Comparison of ENCODE assay signal across 15 cellular contexts in the genomic region with DNA sequence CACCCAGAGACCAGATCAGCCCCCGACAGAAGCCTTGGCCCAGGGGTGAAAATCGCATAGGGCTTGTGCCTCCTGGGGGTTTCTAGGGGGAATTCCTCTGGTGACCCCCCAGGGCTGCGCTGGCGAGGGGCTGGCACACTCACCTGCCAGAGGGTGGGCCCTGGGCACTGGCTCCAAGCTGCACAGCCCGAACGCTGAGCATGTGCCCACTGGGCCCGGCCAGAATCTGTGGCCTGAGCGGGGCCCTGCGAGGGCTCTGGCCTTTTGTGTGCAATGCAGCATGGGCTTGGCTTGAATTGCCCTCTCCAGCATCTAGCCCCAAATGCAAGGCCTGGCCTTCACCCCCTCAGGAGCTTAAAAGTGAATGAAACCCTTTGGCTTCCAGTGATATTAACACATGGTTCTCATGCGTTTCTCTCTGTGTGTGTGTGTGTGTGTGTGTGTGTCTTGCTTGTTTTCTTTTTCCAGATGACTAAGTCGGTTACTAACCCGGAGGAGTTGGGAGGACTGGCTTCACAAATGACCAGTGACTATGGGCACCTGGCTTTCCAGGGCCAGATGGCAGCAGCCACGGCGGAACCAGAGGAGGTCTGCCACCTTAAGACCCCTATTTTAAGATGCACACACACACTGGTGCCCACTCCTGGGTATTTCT.
DNase-seq lines count a peak whose midpoint lies in the region; TF ChIP-seq lines count a peak whose summit lies in the region.
"Had no signal": no experiment of that assay in that cellular context is flagged by ENCODE, and none has a peak within 500 bp of the region (broad histone marks: within the 10 kb centered on the region; RNA-seq: fewer than 3 reads in every experiment).

No MANE protein-coding gene starts in this region.

- peak; percentile 2 for DNase-seq in DMS53 (lab: John Stamatoyannopoulos, UW)
- DNase-seq in DMS53 treated with DMSO at 0.1 percent for 48 hours (lab: John Stamatoyannopoulos, UW; ENCODE audit: unreplicated experiment) = no peak
- DNase-seq in SK-N-SH = no peak
- DNase-seq in fibroblast of the aortic adventitia (ENCODE audit: low read depth) = peak; percentile 83
- peak; percentile 44 for DNase-seq in smooth muscle cell of the brain vasculature (ENCODE audit: low read depth, low spot score)
- DNase-seq in SHP77 (lab: John Stamatoyannopoulos, UW) = no peak
- DNase-seq in hypothalamus (lab: John Stamatoyannopoulos, UW) = no peak
- no peak for DNase-seq in activated T-cell treated with anti-CD3 and anti-CD28 coated beads, Interleukin-2, amount 50 U/mL, for 48 hours
- DNase-seq: activated CD8-positive, alpha-beta memory T cell treated with anti-CD3 and anti-CD28 coated beads, Interleukin-2, amount 10 ng/mL, durations not matched to agents 7 days and 5 days; adrenal gland; naive thymus-derived CD4-positive, alpha-beta T cell; NCI-H2081; Peyer's patch; stimulated activated CD4-positive, alpha-beta T cell treated with anti-CD3 and anti-CD28 coated beads, Interleukin-15, amount 100 ng/mL, for 24 hours had no signal

- H3K4me1 ChIP-seq in SK-N-SH (ENCODE audit: control insufficient read depth in 1 of 2, insufficient read depth in 2 of 2, low read depth in 1 of 2, low read length in 1 of 2) = peaks cover 22 to 50% of the 10 kb centered on the region in 2 experiments

- H3K4me2 ChIP-seq in SK-N-SH = peak overlapping the region; percentile 63

- TF ChIP-seq RAD21 in SK-N-SH (IDR thresholded peaks at IDR 0.05; ENCODE audit: low read length) = no peak

- H3K36me3 ChIP-seq in SK-N-SH (replicated peaks in 1 of 2; ENCODE audit: control insufficient read depth in 1 of 2, insufficient read depth in 2 of 2, low read length in 1 of 2) = peaks cover 34 to 40% of the 10 kb centered on the region in 2 experiments
- H3K36me3 ChIP-seq: adrenal gland had no signal

- H3F3A ChIP-seq in SK-N-SH (replicated peaks; ENCODE audit: insufficient read depth) = peaks cover 19% of the 10 kb centered on the region

- TF ChIP-seq CTCF in SK-N-SH (IDR thresholded peaks at IDR 0.05) (no peak), fibroblast of the aortic adventitia (IDR thresholded peaks at IDR 0.05; ENCODE audit: insufficient read depth, low read length) (no peak)

- no peaks in the 10 kb centered on the region for H3K9me3 ChIP-seq in SK-N-SH
- H3K9me3 ChIP-seq: adrenal gland, Peyer's patch had no signal

- 64% methylated on average over 5 of the region's 14 CpGs for WGBS in SK-N-SH (ENCODE audit: low lambda C conversion rate)

- no peak; a peak in 1 of 4 replicates for TF ChIP-seq EP300 in SK-N-SH (IDR thresholded peaks at IDR 0.05; ENCODE audit: borderline replicate concordance in 1 of 2, low read depth in 1 of 2, low read length in 1 of 2)

- H3K9me2 ChIP-seq in SK-N-SH = no peaks in the 10 kb centered on the region

- no peaks in the 10 kb centered on the region for H3K27me3 ChIP-seq in SK-N-SH (ENCODE audit: insufficient read depth)
- H3K27me3 ChIP-seq: adrenal gland, Peyer's patch had no signal

- H4K20me1 ChIP-seq in SK-N-SH (ENCODE audit: insufficient read depth) = no peaks in the 10 kb centered on the region

- POLR2A ChIA-PET in SK-N-SH (lab: Yijun Ruan, JAX) = no interaction called here

- CTCF ChIA-PET in SK-N-SH (lab: Yijun Ruan, JAX) = interaction anchor here (0.7 to 4.0 kb wide), 19 partner anchors 9 to 597 kb away, joined by 3 to 33 read pairs (median 5); no protein-coding TSS in a partner anchor

- H3K79me2 ChIP-seq in SK-N-SH (ENCODE audit: insufficient read depth) = no peaks in the 10 kb centered on the region; the same call in 1 of the 2 replicates

- peak overlapping the region; percentile 76 to 96; a peak in 3 of 4 replicates for H3K27ac ChIP-seq in SK-N-SH (ENCODE audit: low read depth in 2 of 2, low read length in 1 of 2)
- H3K27ac ChIP-seq: 22Rv1, Peyer's patch had no signal

- H3K4me3 ChIP-seq in SK-N-SH (ENCODE audit: low read depth in 2 of 2, low read length in 1 of 2) = no peak overlapping the region
- H3K4me3 ChIP-seq in fibroblast of the aortic adventitia (ENCODE audit: low read depth, low read length) = no peak overlapping the region
- H3K4me3 ChIP-seq: adrenal gland, Peyer's patch had no signal

- no peak overlapping the region for H2AFZ ChIP-seq in SK-N-SH (ENCODE audit: low read depth)

- peak overlapping the region; percentile 47; the same call in 1 of the 2 replicates for H3K9ac ChIP-seq in SK-N-SH

TF ChIP-seq in SK-N-SH, 30 proteins besides CTCF, POLR2A, EP300 and RAD21:
- TF ChIP-seq FOXJ3 (CRISPR knock-in tag; IDR thresholded peaks at IDR 0.05) (no peak), TCF12 (IDR thresholded peaks at IDR 0.05) (peak; percentile 87), FOSL2 (IDR thresholded peaks at IDR 0.05; ENCODE audit: borderline replicate concordance, low read depth) (peak; percentile 54; the same call in 1 of the 2 replicates)
- TF ChIP-seq, protein P1, sequence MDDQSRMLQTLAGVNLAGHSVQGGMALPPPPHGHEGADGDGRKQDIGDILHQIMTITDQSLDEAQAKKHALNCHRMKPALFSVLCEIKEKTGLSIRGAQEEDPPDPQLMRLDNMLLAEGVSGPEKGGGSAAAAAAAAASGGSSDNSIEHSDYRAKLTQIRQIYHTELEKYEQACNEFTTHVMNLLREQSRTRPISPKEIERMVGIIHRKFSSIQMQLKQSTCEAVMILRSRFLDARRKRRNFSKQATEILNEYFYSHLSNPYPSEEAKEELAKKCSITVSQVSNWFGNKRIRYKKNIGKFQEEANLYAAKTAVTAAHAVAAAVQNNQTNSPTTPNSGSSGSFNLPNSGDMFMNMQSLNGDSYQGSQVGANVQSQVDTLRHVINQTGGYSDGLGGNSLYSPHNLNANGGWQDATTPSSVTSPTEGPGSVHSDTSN (IDR thresholded peaks at IDR 0.05) = 0 out of 2 replicates have a peak, but pooled peaks have one; percentile 7
- TF ChIP-seq, protein P2, sequence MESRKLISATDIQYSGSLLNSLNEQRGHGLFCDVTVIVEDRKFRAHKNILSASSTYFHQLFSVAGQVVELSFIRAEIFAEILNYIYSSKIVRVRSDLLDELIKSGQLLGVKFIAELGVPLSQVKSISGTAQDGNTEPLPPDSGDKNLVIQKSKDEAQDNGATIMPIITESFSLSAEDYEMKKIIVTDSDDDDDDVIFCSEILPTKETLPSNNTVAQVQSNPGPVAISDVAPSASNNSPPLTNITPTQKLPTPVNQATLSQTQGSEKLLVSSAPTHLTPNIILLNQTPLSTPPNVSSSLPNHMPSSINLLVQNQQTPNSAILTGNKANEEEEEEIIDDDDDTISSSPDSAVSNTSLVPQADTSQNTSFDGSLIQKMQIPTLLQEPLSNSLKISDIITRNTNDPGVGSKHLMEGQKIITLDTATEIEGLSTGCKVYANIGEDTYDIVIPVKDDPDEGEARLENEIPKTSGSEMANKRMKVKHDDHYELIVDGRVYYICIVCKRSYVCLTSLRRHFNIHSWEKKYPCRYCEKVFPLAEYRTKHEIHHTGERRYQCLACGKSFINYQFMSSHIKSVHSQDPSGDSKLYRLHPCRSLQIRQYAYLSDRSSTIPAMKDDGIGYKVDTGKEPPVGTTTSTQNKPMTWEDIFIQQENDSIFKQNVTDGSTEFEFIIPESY (IDR thresholded peaks at IDR 0.05; ENCODE audit: borderline replicate concordance, low read depth) = no peak
- TF ChIP-seq, protein P3, sequence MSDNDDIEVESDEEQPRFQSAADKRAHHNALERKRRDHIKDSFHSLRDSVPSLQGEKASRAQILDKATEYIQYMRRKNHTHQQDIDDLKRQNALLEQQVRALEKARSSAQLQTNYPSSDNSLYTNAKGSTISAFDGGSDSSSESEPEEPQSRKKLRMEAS (IDR thresholded peaks at IDR 0.05; ENCODE audit: low read depth) = peak; percentile 92
TF ChIP-seq in SK-N-SH: peak in this region for 4.

Comparison
In these comparisons a context has a peak if more than half of its experiments do, and no peak if none do; other contexts are left out.
1. DNase-seq: peak in DMS53 (single experiment), fibroblast of the aortic adventitia (single experiment) and smooth muscle cell of the brain vasculature (single experiment); none in DMS53 treated with DMSO at 0.1 percent for 48 hours (single experiment), SK-N-SH (single experiment), SHP77 (0 of 2), hypothalamus (0 of 51) and activated T-cell treated with anti-CD3 and anti-CD28 coated beads, Interleukin-2, amount 50 U/mL, for 48 hours (0 of 2).